In genomic region chr4:56040842-56041241, GRCh38 we compare ENCODE assay signal across 18 cellular contexts.
"Had no signal": no experiment of that assay in that cellular context is flagged by ENCODE, and none has a peak within 500 bp of the region (broad histone marks: within the 10 kb centered on the region; RNA-seq: fewer than 3 reads in every experiment).

No MANE protein-coding gene starts in this region.

- H3K27me3 ChIP-seq: testis, tibial nerve, upper lobe of right lung, vagina had no signal

- H3K9me3 Mint-ChIP-seq: nephron progenitor cell; stimulated activated effector memory CD8-positive, alpha-beta T cell treated with anti-CD3 and anti-CD28 coated beads, Interleukin-12 subunit alpha, Interleukin-12 subunit beta, amount 100 ng/mL, for 72 hours; stimulated activated naive CD8-positive, alpha-beta T cell treated with anti-CD3 and anti-CD28 coated beads, Interleukin-15, Interleukin-2, amounts not matched to agents 100 ng/mL and 50 ng/mL, for 24 hours had no signal

- H3K36me3 Mint-ChIP-seq: stimulated activated effector memory CD8-positive, alpha-beta T cell treated with anti-CD3 and anti-CD28 coated beads, Interleukin-12 subunit alpha, Interleukin-12 subunit beta, amount 100 ng/mL, for 72 hours had no signal

- H3K9me3 ChIP-seq: testis, tibial nerve, upper lobe of right lung, vagina had no signal

- H3K27ac Mint-ChIP-seq: naive thymus-derived CD4-positive, alpha-beta T cell; nephron progenitor cell; stimulated activated effector memory CD8-positive, alpha-beta T cell treated with anti-CD3 and anti-CD28 coated beads, Interleukin-12 subunit alpha, Interleukin-12 subunit beta, amount 100 ng/mL, for 72 hours; stimulated activated naive CD8-positive, alpha-beta T cell treated with anti-CD3 and anti-CD28 coated beads, Interleukin-15, Interleukin-2, amounts not matched to agents 100 ng/mL and 50 ng/mL, for 24 hours had no signal

- H3K4me3 ChIP-seq: lung, testis, tibial nerve, upper lobe of right lung, vagina had no signal

- H3K4me3 Mint-ChIP-seq: naive thymus-derived CD4-positive, alpha-beta T cell; nephron progenitor cell; stimulated activated effector memory CD8-positive, alpha-beta T cell treated with anti-CD3 and anti-CD28 coated beads, Interleukin-12 subunit alpha, Interleukin-12 subunit beta, amount 100 ng/mL, for 72 hours; stimulated activated naive CD8-positive, alpha-beta T cell treated with anti-CD3 and anti-CD28 coated beads, Interleukin-15, Interleukin-2, amounts not matched to agents 100 ng/mL and 50 ng/mL, for 24 hours had no signal

- H3K4me1 ChIP-seq: foreskin keratinocyte, testis, tibial nerve, upper lobe of right lung, vagina had no signal

- ATAC-seq: foreskin keratinocyte; left colon; left ventricle myocardium superior; naive thymus-derived CD4-positive, alpha-beta T cell; right cardiac atrium; stimulated activated effector memory CD8-positive, alpha-beta T cell treated with anti-CD3 and anti-CD28 coated beads, Interleukin-12 subunit alpha, Interleukin-12 subunit beta, amount 100 ng/mL, for 72 hours; upper lobe of right lung had no signal

- DNase-seq: effector memory CD4-positive, alpha-beta T cell; erythroblast; foreskin keratinocyte; left colon; left ventricle myocardium superior; naive thymus-derived CD4-positive, alpha-beta T cell; nephron progenitor cell; posterior cingulate gyrus; right cardiac atrium; stimulated activated CD4-positive, alpha-beta T cell treated with anti-CD3 and anti-CD28 coated beads, Interleukin-4, amount 100 ng/mL, for 1 hour; stimulated activated CD8-positive, alpha-beta memory T cell treated with anti-CD3 and anti-CD28 coated beads, Interleukin-4, amount 100 ng/mL, for 48 hours; testis; upper lobe of right lung had no signal

- H3K36me3 ChIP-seq: tibial nerve, upper lobe of right lung, vagina had no signal

- H3K27ac ChIP-seq: foreskin keratinocyte, testis, tibial nerve, upper lobe of right lung, vagina had no signal
